In the genomic region with DNA sequence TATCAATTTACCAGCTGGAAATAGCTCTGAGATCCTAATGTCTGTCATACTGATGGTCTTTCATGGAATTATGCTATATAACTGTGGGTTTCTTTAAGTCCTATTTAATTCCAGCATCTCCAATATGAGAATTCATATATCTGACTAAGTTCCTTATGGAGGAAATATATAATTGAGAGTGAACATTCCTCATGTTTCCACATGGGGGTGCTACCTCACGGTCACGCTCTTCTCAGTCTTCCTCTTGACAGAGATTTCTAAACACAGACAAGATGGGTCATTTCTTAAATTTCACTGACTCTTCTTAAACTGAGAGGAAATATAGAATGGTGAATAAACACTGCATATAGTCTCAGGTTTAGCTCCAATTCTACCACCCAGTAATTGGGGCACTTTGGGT, we compare ENCODE assay signal across 11 cellular contexts.
DNase-seq lines count a peak whose midpoint lies in the region; ATAC-seq and TF ChIP-seq lines count a peak whose summit lies in the region.
"Had no signal": no experiment of that assay in that cellular context is flagged by ENCODE, and none has a peak within 500 bp of the region (broad histone marks: within the 10 kb centered on the region; RNA-seq: fewer than 3 reads in every experiment).

No MANE protein-coding gene starts in this region.

- H3K36me3 ChIP-seq in DOHH2 (ENCODE audit: control insufficient read depth, low read length) (no peaks in the 10 kb centered on the region), psoas muscle (ENCODE audit: insufficient read depth in 1 of 2, low read depth in 1 of 2) (no peaks in the 10 kb centered on the region)
- H3K36me3 ChIP-seq: colonic mucosa had no signal

- H3K27me3 ChIP-seq in DOHH2 (ENCODE audit: control insufficient read depth, low read length), result no peaks in the 10 kb centered on the region; the same call in 1 of the 2 replicates
- H3K27me3 ChIP-seq in psoas muscle (ENCODE audit: insufficient read depth in 3 of 3, low read length in 2 of 3), result no peaks in the 10 kb centered on the region
- H3K27me3 ChIP-seq: colonic mucosa had no signal

- no peaks in the 10 kb centered on the region for H3K4me1 ChIP-seq in DOHH2 (ENCODE audit: control insufficient read depth, low read length)
- H3K4me1 ChIP-seq in psoas muscle, result no peaks in the 10 kb centered on the region
- H3K4me1 ChIP-seq: colonic mucosa had no signal

- DNase-seq in H4 (ENCODE audit: low spot score) (peak; percentile 20), RWPE1 (ENCODE audit: low spot score) (no peak), iris pigment epithelial cell (ENCODE audit: low read depth) (peak; percentile 26), NCI-H1417 (lab: John Stamatoyannopoulos, UW) (no peak), psoas muscle (no peak), NCI-H2171 (lab: John Stamatoyannopoulos, UW) (no peak)
- DNase-seq: activated CD4-positive, alpha-beta T cell treated with anti-CD3 and anti-CD28 coated beads for 1 hour; colonic mucosa; NCI-H1048 had no signal

- intact Hi-C loops in psoas muscle (cut with DNase I), result no loop called here

- WGBS in psoas muscle, 3 donors, result 35 to 38% (median 35%) methylated on average over 2 of the region's 2 CpGs

- no peaks in the 10 kb centered on the region for H4K20me1 ChIP-seq in DOHH2 (ENCODE audit: control insufficient read depth, insufficient read depth, low read depth, low read length)

- H3K9me3 ChIP-seq in DOHH2 (ENCODE audit: control insufficient read depth, insufficient read depth, low read length) (no peaks in the 10 kb centered on the region), psoas muscle (no peaks in the 10 kb centered on the region)
- H3K9me3 ChIP-seq: colonic mucosa had no signal

- no peak overlapping the region for H3K4me2 ChIP-seq in DOHH2 (ENCODE audit: low read length)

- POLR2A ChIA-PET in RWPE1 (lab: Yijun Ruan, JAX; ENCODE audit: low non-redundant PET), result no interaction called here

- peak; percentile 63 for TF ChIP-seq CTCF in DOHH2 (IDR thresholded peaks at IDR 0.05; ENCODE audit: low read depth, low read length, poor library complexity, severe bottlenecking)
- TF ChIP-seq CTCF in RWPE1 (conservative IDR thresholded peaks at IDR 0.05; ENCODE audit: low read depth), result 0 out of 2 replicates have a peak, but pooled peaks have one; percentile 13
- TF ChIP-seq CTCF in psoas muscle (IDR thresholded peaks at IDR 0.05), result no peak

- no peak overlapping the region for H3K27ac ChIP-seq in DOHH2 (ENCODE audit: low read depth, low read length)
- no peak overlapping the region for H3K27ac ChIP-seq in RWPE1
- no peak overlapping the region for H3K27ac ChIP-seq in psoas muscle
- H3K27ac ChIP-seq: colonic mucosa had no signal

- no peaks in the 10 kb centered on the region for H3K79me2 ChIP-seq in DOHH2 (ENCODE audit: control insufficient read depth, low read length)

- ATAC-seq in psoas muscle (no peak), HG03521 (IDR thresholded peaks at IDR 0.05; ENCODE audit: unreplicated experiment) (no peak)

- H3K9me2 ChIP-seq in DOHH2 (replicated peaks; ENCODE audit: control insufficient read depth, low read length), result no peaks in the 10 kb centered on the region

- no peaks in the 10 kb centered on the region for H3F3A ChIP-seq in DOHH2 (ENCODE audit: control insufficient read depth, insufficient read depth)

- CTCF ChIA-PET in RWPE1 (lab: Yijun Ruan, JAX), result interaction anchor here (0.7 to 0.9 kb wide), 2 partner anchors 443 to 1223 kb away, joined by 3 read pairs; no protein-coding TSS in a partner anchor

- no peak overlapping the region for H3K4me3 ChIP-seq in DOHH2 (ENCODE audit: low read length)
- H3K4me3 ChIP-seq in psoas muscle, result no peak overlapping the region
- H3K4me3 ChIP-seq: colonic mucosa had no signal

Comparison
In these comparisons a context has a peak if more than half of its experiments do, and no peak if none do; other contexts are left out.
1. DNase-seq: peak in H4 (single experiment) and iris pigment epithelial cell (single experiment); none in RWPE1 (single experiment), NCI-H1417 (0 of 3), psoas muscle (0 of 2) and NCI-H2171 (single experiment).